ENCODE assay signal across 9 cellular contexts in the genomic region with DNA sequence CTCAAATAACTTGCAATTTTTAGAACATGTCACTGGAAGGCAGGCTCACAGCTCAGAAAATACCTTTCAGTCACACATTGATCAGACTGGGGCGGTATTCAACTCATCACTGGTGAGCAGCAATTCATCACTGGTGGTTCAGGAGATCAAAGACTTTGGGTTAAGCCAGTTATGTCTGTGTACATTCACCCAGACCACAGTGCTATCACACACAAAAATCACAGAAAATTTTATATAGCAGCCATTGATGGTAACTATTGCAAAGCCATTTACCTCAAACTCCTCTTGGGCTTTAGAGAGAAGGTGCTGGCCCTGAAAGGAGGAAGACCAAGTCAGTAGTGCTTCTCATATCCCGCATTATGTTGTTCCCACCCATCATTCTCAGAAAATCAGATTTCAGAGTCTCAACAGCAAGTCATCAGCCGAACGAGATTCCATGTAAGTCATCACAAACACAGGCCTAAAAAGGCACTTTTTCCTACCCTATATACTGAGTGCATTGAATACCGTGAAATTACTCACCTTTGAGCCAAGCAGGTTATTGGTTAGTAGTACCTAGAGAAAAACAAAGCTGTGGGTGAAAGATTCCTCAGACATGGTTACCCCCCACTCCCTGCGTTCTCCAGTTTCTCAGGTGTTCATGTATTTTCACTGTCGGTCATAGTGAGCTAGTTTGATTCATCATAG. TPM values are rescaled to one million over a fixed set of nuclear protein-coding genes. Genes with fewer than 3 reads are reported as not detected.
DNase-seq lines count a peak whose midpoint lies in the region; ATAC-seq and TF ChIP-seq lines count a peak whose summit lies in the region.
"Had no signal": no experiment of that assay in that cellular context is flagged by ENCODE, and none has a peak within 500 bp of the region (broad histone marks: within the 10 kb centered on the region; RNA-seq: fewer than 3 reads in every experiment).

No MANE protein-coding gene starts in this region.

- H3K27ac Mint-ChIP-seq in activated CD4-positive, alpha-beta memory T cell treated with anti-CD3 and anti-CD28 coated beads for 36 hours, result peak overlapping the region; percentile 94

- intact Hi-C loops in left ventricle myocardium inferior (cut with micrococcal nuclease) (no loop called here), Right ventricle myocardium inferior (cut with DNase I) (no loop called here)
- intact Hi-C loops in activated CD4-positive, alpha-beta memory T cell treated with anti-CD3 and anti-CD28 coated beads for 36 hours (cut with micrococcal nuclease), result no loop called here

- no peaks in the 10 kb centered on the region for H3K9me3 ChIP-seq in left ventricle myocardium inferior (replicated peaks)
- no peaks in the 10 kb centered on the region for H3K9me3 ChIP-seq in hepatocyte (ENCODE audit: low read depth)
- H3K9me3 ChIP-seq in subcutaneous abdominal adipose tissue (ENCODE audit: control insufficient read depth in 5 of 5, low read length in 5 of 5), result no peaks in the 10 kb centered on the region

- H3K4me3 ChIP-seq in left ventricle myocardium inferior, result peak overlapping the region; percentile 94
- H3K4me3 ChIP-seq in hepatocyte, result peak overlapping the region; percentile 67
- H3K4me3 ChIP-seq in subcutaneous abdominal adipose tissue (ENCODE audit: low read depth in 1 of 5, low read length in 5 of 5), result peak overlapping the region in 2 of 5 donors; percentile 93 to 94

- no peak for TF ChIP-seq CTCF in left ventricle myocardium inferior (IDR thresholded peaks at IDR 0.05; ENCODE audit: borderline replicate concordance)
- no peak for TF ChIP-seq CTCF in hepatocyte (IDR thresholded peaks at IDR 0.05; ENCODE audit: poor library complexity)

- peaks cover 33% of the 10 kb centered on the region for H3K36me3 ChIP-seq in left ventricle myocardium inferior
- peaks cover 11% of the 10 kb centered on the region for H3K36me3 ChIP-seq in hepatocyte (replicated peaks; ENCODE audit: insufficient read depth, low read depth)
- peaks cover 22 to 34% (median 29%) of the 10 kb centered on the region in 5 donors for H3K36me3 ChIP-seq in subcutaneous abdominal adipose tissue (ENCODE audit: control insufficient read depth in 5 of 5, insufficient read depth in 5 of 5, low read length in 5 of 5)

- H3K27me3 Mint-ChIP-seq in activated CD4-positive, alpha-beta memory T cell treated with anti-CD3 and anti-CD28 coated beads for 36 hours, result peaks cover 3% of the 10 kb centered on the region

- POLR2A ChIA-PET in activated CD4-positive, alpha-beta memory T cell treated with anti-CD3 and anti-CD28 coated beads for 36 hours (lab: Charles Lee), result interaction anchor here (1.0 to 9.9 kb wide), 14 partner anchors 11 to 262 kb away, joined by 3 to 443 read pairs (median 31); a partner anchor contains a TSS

- peaks cover 57% of the 10 kb centered on the region for H3K36me3 Mint-ChIP-seq in activated CD4-positive, alpha-beta memory T cell treated with anti-CD3 and anti-CD28 coated beads for 36 hours

- peak overlapping the region; percentile 82 for H3K4me2 ChIP-seq in hepatocyte

- peaks cover 44% of the 10 kb centered on the region for H3K4me1 ChIP-seq in left ventricle myocardium inferior
- peaks cover 33% of the 10 kb centered on the region for H3K4me1 ChIP-seq in hepatocyte (ENCODE audit: insufficient read depth)
- H3K4me1 ChIP-seq in subcutaneous abdominal adipose tissue (ENCODE audit: control insufficient read depth in 5 of 5, insufficient read depth in 5 of 5, low read length in 5 of 5), result peaks cover 2 to 36% (median 34%) of the 10 kb centered on the region in 5 donors

- H3K9me2 ChIP-seq in hepatocyte (replicated peaks; ENCODE audit: insufficient read depth), result no peaks in the 10 kb centered on the region

- peak overlapping the region; percentile 88 for H3K27ac ChIP-seq in left ventricle myocardium inferior (replicated peaks)
- no peak overlapping the region for H3K27ac ChIP-seq in hepatocyte
- peak overlapping the region; percentile 20 for H3K27ac ChIP-seq in subcutaneous abdominal adipose tissue (ENCODE audit: low read depth, low read length)

- DNase-seq in left ventricle myocardium inferior (no peak), Right ventricle myocardium inferior (ENCODE audit: missing footprints) (no peak), hepatocyte (ENCODE audit: low spot score) (no peak), NCI-H526 (lab: John Stamatoyannopoulos, UW) (no peak)
- DNase-seq in activated CD4-positive, alpha-beta memory T cell treated with anti-CD3 and anti-CD28 coated beads for 36 hours, result peak; percentile 49

- H3K4me3 Mint-ChIP-seq in activated CD4-positive, alpha-beta memory T cell treated with anti-CD3 and anti-CD28 coated beads for 36 hours, result peak overlapping the region; percentile 95

- peaks cover 28% of the 10 kb centered on the region for H4K20me1 ChIP-seq in hepatocyte (ENCODE audit: insufficient read depth, poor library complexity, severe bottlenecking)

- CTCF ChIA-PET in activated CD4-positive, alpha-beta memory T cell treated with anti-CD3 and anti-CD28 coated beads for 36 hours (lab: Charles Lee), result interaction anchor here (1.3 to 6.0 kb wide), 4 partner anchors 12 to 66 kb away, joined by 3 to 56 read pairs (median 18); a partner anchor contains a TSS

- H2AFZ ChIP-seq in hepatocyte, result no peak overlapping the region

- H3K9ac ChIP-seq in subcutaneous abdominal adipose tissue (ENCODE audit: low read length in 5 of 5), result peak overlapping the region in 3 of 5 donors; percentile 20 to 91 (median 80)

- no peaks in the 10 kb centered on the region for H3K9me3 Mint-ChIP-seq in activated CD4-positive, alpha-beta memory T cell treated with anti-CD3 and anti-CD28 coated beads for 36 hours

- ATAC-seq in Right ventricle myocardium inferior (no peak), GM21723 (IDR thresholded peaks at IDR 0.05; ENCODE audit: unreplicated experiment) (no peak), HG03045 (IDR thresholded peaks at IDR 0.05; ENCODE audit: unreplicated experiment) (no peak)

- H3K4me1 Mint-ChIP-seq in activated CD4-positive, alpha-beta memory T cell treated with anti-CD3 and anti-CD28 coated beads for 36 hours (ENCODE audit: low read depth), result peaks cover 42% of the 10 kb centered on the region

- 43% methylated on average over 7 of the region's 7 CpGs for WGBS in hepatocyte (ENCODE audit: low lambda C conversion rate, missing lambda C conversion rate)

- H3K79me2 ChIP-seq in hepatocyte, result peaks cover 45% of the 10 kb centered on the region

- H3K27me3 ChIP-seq in left ventricle myocardium inferior (ENCODE audit: low read depth) (no peaks in the 10 kb centered on the region), hepatocyte (no peaks in the 10 kb centered on the region), subcutaneous abdominal adipose tissue (ENCODE audit: control insufficient read depth in 5 of 5, insufficient read depth in 4 of 5, low read length in 5 of 5) (no peaks in the 10 kb centered on the region)

RNA-seq across cellular contexts. Expression of a gene that starts 14.0 kb away (rescaled TPM):
- total RNA-seq in left ventricle myocardium inferior (24.3 TPM), Right ventricle myocardium inferior (25.4 TPM), hepatocyte (28.0 and 30.9 TPM in 2 replicates)
- 10 to 100 TPM; 72.6 to 73.0 TPM for total RNA-seq in activated CD4-positive, alpha-beta memory T cell treated with anti-CD3 and anti-CD28 coated beads for 36 hours
- polyA plus RNA-seq in hepatocyte, result 28.9 and 34.1 TPM in 2 replicates

RNA-seq across cellular contexts. Expression of a gene that starts 20.8 kb away (rescaled TPM):
- total RNA-seq in left ventricle myocardium inferior (not detected), Right ventricle myocardium inferior (not detected), hepatocyte (not detected in 2 replicates)
- total RNA-seq in activated CD4-positive, alpha-beta memory T cell treated with anti-CD3 and anti-CD28 coated beads for 36 hours, result under 1 TPM in 1 of 2 experiments, not detected in 1; 0.53 TPM
- 1.8 and 3.5 TPM in 2 replicates for polyA plus RNA-seq in hepatocyte
- total RNA-seq: myocyte had no signal

RNA-seq across cellular contexts. Expression of a gene that starts 21.6 kb away (rescaled TPM):
- total RNA-seq in left ventricle myocardium inferior, result 16.7 TPM
- total RNA-seq in Right ventricle myocardium inferior, result 18.5 TPM
- total RNA-seq in activated CD4-positive, alpha-beta memory T cell treated with anti-CD3 and anti-CD28 coated beads for 36 hours, result 10 to 100 TPM; 24.6 to 29.2 TPM
- 35.4 and 37.3 TPM in 2 replicates for total RNA-seq in hepatocyte
- polyA plus RNA-seq in hepatocyte, result 49.7 and 50.4 TPM in 2 replicates

RNA-seq across cellular contexts. Expression of a gene that starts 27.3 kb away (rescaled TPM):
- total RNA-seq in left ventricle myocardium inferior, result 35.0 TPM
- total RNA-seq in Right ventricle myocardium inferior, result 39.7 TPM
- 100 to 1,000 TPM; 309 to 314 TPM for total RNA-seq in activated CD4-positive, alpha-beta memory T cell treated with anti-CD3 and anti-CD28 coated beads for 36 hours
- 335 and 573 TPM in 2 replicates for total RNA-seq in hepatocyte
- 456 and 476 TPM in 2 replicates for polyA plus RNA-seq in hepatocyte

RNA-seq across cellular contexts. Expression of a gene that starts 48.2 kb away (rescaled TPM):
- 43.2 TPM for total RNA-seq in left ventricle myocardium inferior
- total RNA-seq in Right ventricle myocardium inferior, result 42.7 TPM
- 10 to 100 TPM; 70.8 to 83.6 TPM for total RNA-seq in activated CD4-positive, alpha-beta memory T cell treated with anti-CD3 and anti-CD28 coated beads for 36 hours
- total RNA-seq in hepatocyte, result 37.2 and 37.6 TPM in 2 replicates
- 71.9 and 91.4 TPM in 2 replicates for polyA plus RNA-seq in hepatocyte
